1 cellular context compared by ENCODE assay signal in the genomic region with DNA sequence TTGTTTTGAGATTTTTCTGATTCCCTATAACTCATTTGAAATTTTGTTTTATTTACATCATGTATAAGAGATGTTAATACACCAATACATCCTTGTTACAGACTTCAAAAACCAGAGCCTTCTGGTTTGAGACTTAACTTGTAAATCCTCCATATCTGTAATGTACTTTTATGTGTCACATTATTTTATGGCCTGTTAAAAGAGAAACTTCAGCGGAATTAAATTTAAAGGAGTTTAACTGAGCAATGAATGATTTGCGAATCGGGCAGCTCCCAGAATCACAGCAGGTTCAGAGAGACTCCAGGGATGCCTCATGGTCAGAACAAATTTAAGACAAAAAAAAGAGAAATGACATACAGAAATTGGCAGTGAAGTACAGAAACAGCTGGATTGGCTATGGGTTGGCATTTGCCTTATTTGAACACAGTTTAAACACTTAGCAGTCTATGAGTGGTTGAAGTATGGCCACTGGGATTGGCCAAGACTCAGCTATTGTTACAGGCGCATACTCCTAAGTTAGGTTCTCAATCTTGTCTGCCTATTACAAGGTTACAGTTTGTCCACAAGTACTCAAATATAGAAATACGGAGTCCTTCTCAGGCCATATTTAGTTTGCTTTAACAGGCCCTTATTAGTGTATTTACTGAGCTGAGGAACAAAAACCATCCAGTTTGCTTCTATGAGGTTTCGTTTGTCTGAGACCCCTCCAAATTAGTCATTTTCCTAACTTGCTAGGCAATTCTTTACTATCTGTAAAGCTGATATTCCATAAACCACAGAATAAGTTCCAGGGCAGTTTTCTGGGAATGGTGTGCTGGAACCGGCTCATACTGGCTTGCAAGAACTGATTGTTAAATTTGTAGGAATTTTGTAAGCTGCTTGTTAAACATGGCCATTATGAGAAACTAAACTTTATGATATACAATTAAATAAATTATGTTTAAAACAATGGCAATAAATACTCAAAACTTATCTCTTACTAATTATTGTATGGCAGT.
TF ChIP-seq lines count a peak whose summit lies in the region.

No MANE protein-coding gene starts in this region.

TF ChIP-seq in IMR-90, 13 proteins besides CTCF, POLR2A, EP300 and RAD21:
- TF ChIP-seq MAZ (IDR thresholded peaks at IDR 0.05; ENCODE audit: borderline replicate concordance, low read depth, low read length), result no peak
- no peak for TF ChIP-seq CHD1 (IDR thresholded peaks at IDR 0.05; ENCODE audit: low read depth, low read length)
- TF ChIP-seq FOS (IDR thresholded peaks at IDR 0.05; ENCODE audit: low read depth, low read length), result no peak
- no peak for TF ChIP-seq CEBPB (IDR thresholded peaks at IDR 0.05; ENCODE audit: low read depth, low read length)
- TF ChIP-seq, protein P1, sequence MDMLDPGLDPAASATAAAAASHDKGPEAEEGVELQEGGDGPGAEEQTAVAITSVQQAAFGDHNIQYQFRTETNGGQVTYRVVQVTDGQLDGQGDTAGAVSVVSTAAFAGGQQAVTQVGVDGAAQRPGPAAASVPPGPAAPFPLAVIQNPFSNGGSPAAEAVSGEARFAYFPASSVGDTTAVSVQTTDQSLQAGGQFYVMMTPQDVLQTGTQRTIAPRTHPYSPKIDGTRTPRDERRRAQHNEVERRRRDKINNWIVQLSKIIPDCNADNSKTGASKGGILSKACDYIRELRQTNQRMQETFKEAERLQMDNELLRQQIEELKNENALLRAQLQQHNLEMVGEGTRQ (IDR thresholded peaks at IDR 0.05; ENCODE audit: low read depth, low read length), result no peak
- TF ChIP-seq MAFK (IDR thresholded peaks at IDR 0.05; ENCODE audit: low read depth, low read length), result no peak
- TF ChIP-seq BHLHE40 (IDR thresholded peaks at IDR 0.05; ENCODE audit: low read depth, low read length), result no peak
- TF ChIP-seq SMC3 (IDR thresholded peaks at IDR 0.05; ENCODE audit: low read depth, low read length), result no peak
- no peak for TF ChIP-seq RFX5 (IDR thresholded peaks at IDR 0.05; ENCODE audit: low read depth, low read length)
- TF ChIP-seq NFE2L2 (IDR thresholded peaks at IDR 0.05; ENCODE audit: low read depth, low read length), result no peak
- TF ChIP-seq, protein P2, sequence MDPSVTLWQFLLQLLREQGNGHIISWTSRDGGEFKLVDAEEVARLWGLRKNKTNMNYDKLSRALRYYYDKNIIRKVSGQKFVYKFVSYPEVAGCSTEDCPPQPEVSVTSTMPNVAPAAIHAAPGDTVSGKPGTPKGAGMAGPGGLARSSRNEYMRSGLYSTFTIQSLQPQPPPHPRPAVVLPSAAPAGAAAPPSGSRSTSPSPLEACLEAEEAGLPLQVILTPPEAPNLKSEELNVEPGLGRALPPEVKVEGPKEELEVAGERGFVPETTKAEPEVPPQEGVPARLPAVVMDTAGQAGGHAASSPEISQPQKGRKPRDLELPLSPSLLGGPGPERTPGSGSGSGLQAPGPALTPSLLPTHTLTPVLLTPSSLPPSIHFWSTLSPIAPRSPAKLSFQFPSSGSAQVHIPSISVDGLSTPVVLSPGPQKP (IDR thresholded peaks at IDR 0.05; ENCODE audit: borderline replicate concordance, low read depth, low read length), result no peak
- no peak for TF ChIP-seq MXI1 (IDR thresholded peaks at IDR 0.05; ENCODE audit: borderline replicate concordance, low read depth, low read length)
- TF ChIP-seq RCOR1 (IDR thresholded peaks at IDR 0.05; ENCODE audit: insufficient replicate concordance, low read length), result no peak
